In genomic region chr11:86570020-86570419, GRCh38 we compare ENCODE assay signal across 1 cellular context.
TF ChIP-seq lines count a peak whose summit lies in the region.

No MANE protein-coding gene starts in this region.

TF ChIP-seq in HEK293, 187 proteins besides CTCF, POLR2A, EP300 and RAD21 (continued from another document and continues in another):
- no peak for TF ChIP-seq ZNF704 (tag by site-specific recombination; IDR thresholded peaks at IDR 0.05)
- peak; percentile 38; the same call in 1 of the 2 replicates for TF ChIP-seq SP3 (tag by site-specific recombination; IDR thresholded peaks at IDR 0.05)
- TF ChIP-seq ZNF157 (tag by site-specific recombination; IDR thresholded peaks at IDR 0.05): no peak
- TF ChIP-seq ZNF239 (tag by site-specific recombination; IDR thresholded peaks at IDR 0.05): no peak
- no peak for TF ChIP-seq ZNF561 (tag by site-specific recombination; IDR thresholded peaks at IDR 0.05; ENCODE audit: borderline replicate concordance)
- peak; percentile 92 for TF ChIP-seq OSR2 (tag by site-specific recombination; IDR thresholded peaks at IDR 0.05)
- no peak for TF ChIP-seq ZNF221 (tag by site-specific recombination; IDR thresholded peaks at IDR 0.05; ENCODE audit: borderline replicate concordance)
- TF ChIP-seq, protein P1, sequence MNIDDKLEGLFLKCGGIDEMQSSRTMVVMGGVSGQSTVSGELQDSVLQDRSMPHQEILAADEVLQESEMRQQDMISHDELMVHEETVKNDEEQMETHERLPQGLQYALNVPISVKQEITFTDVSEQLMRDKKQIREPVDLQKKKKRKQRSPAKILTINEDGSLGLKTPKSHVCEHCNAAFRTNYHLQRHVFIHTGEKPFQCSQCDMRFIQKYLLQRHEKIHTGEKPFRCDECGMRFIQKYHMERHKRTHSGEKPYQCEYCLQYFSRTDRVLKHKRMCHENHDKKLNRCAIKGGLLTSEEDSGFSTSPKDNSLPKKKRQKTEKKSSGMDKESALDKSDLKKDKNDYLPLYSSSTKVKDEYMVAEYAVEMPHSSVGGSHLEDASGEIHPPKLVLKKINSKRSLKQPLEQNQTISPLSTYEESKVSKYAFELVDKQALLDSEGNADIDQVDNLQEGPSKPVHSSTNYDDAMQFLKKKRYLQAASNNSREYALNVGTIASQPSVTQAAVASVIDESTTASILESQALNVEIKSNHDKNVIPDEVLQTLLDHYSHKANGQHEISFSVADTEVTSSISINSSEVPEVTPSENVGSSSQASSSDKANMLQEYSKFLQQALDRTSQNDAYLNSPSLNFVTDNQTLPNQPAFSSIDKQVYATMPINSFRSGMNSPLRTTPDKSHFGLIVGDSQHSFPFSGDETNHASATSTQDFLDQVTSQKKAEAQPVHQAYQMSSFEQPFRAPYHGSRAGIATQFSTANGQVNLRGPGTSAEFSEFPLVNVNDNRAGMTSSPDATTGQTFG (tag by site-specific recombination; IDR thresholded peaks at IDR 0.05; ENCODE audit: borderline replicate concordance): no peak
- TF ChIP-seq PRDM4 (tag by site-specific recombination; IDR thresholded peaks at IDR 0.05): no peak
- TF ChIP-seq, protein P2, sequence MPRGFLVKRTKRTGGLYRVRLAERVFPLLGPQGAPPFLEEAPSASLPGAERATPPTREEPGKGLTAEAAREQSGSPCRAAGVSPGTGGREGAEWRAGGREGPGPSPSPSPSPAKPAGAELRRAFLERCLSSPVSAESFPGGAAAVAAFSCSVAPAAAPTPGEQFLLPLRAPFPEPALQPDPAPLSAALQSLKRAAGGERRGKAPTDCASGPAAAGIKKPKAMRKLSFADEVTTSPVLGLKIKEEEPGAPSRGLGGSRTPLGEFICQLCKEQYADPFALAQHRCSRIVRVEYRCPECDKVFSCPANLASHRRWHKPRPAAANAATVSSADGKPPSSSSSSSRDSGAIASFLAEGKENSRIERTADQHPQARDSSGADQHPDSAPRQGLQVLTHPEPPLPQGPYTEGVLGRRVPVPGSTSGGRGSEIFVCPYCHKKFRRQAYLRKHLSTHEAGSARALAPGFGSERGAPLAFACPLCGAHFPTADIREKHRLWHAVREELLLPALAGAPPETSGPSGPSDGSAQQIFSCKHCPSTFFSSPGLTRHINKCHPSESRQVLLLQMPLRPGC (tag by site-specific recombination; IDR thresholded peaks at IDR 0.05): peak; percentile 99
- TF ChIP-seq ZNF785 (tag by site-specific recombination; IDR thresholded peaks at IDR 0.05): no peak
- peak; percentile 86 for TF ChIP-seq ZNF843 (tag by site-specific recombination; IDR thresholded peaks at IDR 0.05)
- no peak for TF ChIP-seq ZSCAN23 (tag by site-specific recombination; IDR thresholded peaks at IDR 0.05)
- no peak for TF ChIP-seq AEBP2 (tag by site-specific recombination; IDR thresholded peaks at IDR 0.05; ENCODE audit: borderline replicate concordance)
- TF ChIP-seq PRDM2 (tag by site-specific recombination; IDR thresholded peaks at IDR 0.05; ENCODE audit: borderline replicate concordance): no peak
- no peak for TF ChIP-seq ZNF114 (tag by site-specific recombination; IDR thresholded peaks at IDR 0.05)
- TF ChIP-seq ZNF426 (tag by site-specific recombination; IDR thresholded peaks at IDR 0.05): no peak
- no peak for TF ChIP-seq ZFHX2 (tag by site-specific recombination; conservative IDR thresholded peaks at IDR 0.05)
- TF ChIP-seq ZBTB1 (tag by site-specific recombination; IDR thresholded peaks at IDR 0.05): no peak
- TF ChIP-seq, protein P3, sequence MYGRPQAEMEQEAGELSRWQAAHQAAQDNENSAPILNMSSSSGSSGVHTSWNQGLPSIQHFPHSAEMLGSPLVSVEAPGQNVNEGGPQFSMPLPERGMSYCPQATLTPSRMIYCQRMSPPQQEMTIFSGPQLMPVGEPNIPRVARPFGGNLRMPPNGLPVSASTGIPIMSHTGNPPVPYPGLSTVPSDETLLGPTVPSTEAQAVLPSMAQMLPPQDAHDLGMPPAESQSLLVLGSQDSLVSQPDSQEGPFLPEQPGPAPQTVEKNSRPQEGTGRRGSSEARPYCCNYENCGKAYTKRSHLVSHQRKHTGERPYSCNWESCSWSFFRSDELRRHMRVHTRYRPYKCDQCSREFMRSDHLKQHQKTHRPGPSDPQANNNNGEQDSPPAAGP (tag by site-specific recombination; IDR thresholded peaks at IDR 0.05): peak; percentile 88
- peak; percentile 62 for TF ChIP-seq PRDM10 (tag by site-specific recombination; IDR thresholded peaks at IDR 0.05)
- TF ChIP-seq ZNF580 (tag by site-specific recombination; IDR thresholded peaks at IDR 0.05): peak; percentile 73; the same call in 1 of the 2 replicates
- no peak for TF ChIP-seq GLI2 (tag by site-specific recombination; IDR thresholded peaks at IDR 0.05; ENCODE audit: borderline replicate concordance, low read depth)
- TF ChIP-seq SALL2 (tag by site-specific recombination; IDR thresholded peaks at IDR 0.05; ENCODE audit: borderline replicate concordance): no peak
- no peak for TF ChIP-seq ZNF121 (tag by site-specific recombination; IDR thresholded peaks at IDR 0.05)
- peak; percentile 29; the same call in 1 of the 2 replicates for TF ChIP-seq PATZ1 (tag by site-specific recombination; IDR thresholded peaks at IDR 0.05)
- TF ChIP-seq ZNF670 (tag by site-specific recombination; IDR thresholded peaks at IDR 0.05; ENCODE audit: low read depth): no peak
- peak; percentile 76 for TF ChIP-seq KLF8 (tag by site-specific recombination; IDR thresholded peaks at IDR 0.05)
- TF ChIP-seq SCRT1 (tag by site-specific recombination; IDR thresholded peaks at IDR 0.05; ENCODE audit: borderline replicate concordance): peak; percentile 72; the same call in 1 of the 2 replicates
- TF ChIP-seq ZNF621 (tag by site-specific recombination; IDR thresholded peaks at IDR 0.05): no peak
- TF ChIP-seq ZSCAN16 (tag by site-specific recombination; IDR thresholded peaks at IDR 0.05): no peak
- peak; percentile 93 for TF ChIP-seq ZNF366 (tag by site-specific recombination; conservative IDR thresholded peaks at IDR 0.05)
- TF ChIP-seq ZNF555 (tag by site-specific recombination; conservative IDR thresholded peaks at IDR 0.05): no peak
- TF ChIP-seq ZNF777 (tag by site-specific recombination; IDR thresholded peaks at IDR 0.05; ENCODE audit: borderline replicate concordance): no peak
